In the genomic region with DNA sequence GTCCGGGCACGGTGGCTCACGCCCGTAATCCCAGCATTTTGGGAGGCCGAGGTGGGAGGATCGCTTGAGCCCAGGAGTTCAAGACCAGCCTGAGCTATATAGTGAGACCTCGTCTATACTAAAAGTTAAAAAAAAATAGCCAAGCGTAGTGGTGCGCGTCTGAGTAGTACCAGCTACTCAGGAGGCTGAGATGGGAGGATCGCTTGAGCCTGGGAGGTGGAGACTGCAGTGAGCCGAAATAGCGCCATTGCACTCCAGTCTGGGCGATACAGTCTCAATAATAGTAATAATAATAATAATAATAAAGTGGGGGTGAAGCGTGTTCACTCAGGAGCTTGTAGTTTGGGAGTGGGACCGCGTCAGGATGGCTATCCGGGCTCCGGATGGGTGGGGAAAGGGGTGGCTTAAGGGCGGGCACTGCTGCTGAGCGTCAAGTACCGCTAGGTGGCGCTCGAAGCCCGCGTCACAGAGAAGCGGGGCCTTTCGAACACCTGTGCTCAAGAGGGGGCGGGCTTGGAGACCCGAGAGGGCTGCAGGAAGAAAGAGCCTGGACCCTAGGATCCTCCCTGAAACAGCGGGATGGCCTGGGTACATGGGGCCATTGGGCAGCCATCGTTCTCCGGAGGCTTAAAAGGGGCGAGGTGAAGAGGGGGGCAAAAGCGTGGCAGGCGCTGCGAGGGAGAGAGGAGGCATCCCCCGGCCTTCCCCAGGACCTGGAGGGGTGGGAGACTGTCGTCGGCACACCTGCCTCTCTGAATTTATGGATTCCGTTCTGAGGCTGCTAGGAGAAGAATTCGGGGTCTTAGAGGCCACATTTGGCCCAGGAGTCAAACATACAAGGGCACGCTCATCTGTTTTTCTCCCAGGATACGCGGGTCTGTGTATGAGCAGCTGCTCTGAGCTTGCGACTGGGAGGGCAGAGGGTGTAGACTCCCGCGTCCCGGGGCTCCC, we compare ENCODE assay signal across 9 cellular contexts. TPM values are rescaled to one million over a fixed set of nuclear protein-coding genes. Genes with fewer than 3 reads are reported as not detected.
DNase-seq lines count a peak whose midpoint lies in the region; ATAC-seq, FAIRE-seq and TF ChIP-seq lines count a peak whose summit lies in the region.
"Had no signal": no experiment of that assay in that cellular context is flagged by ENCODE, and none has a peak within 500 bp of the region (broad histone marks: within the 10 kb centered on the region; RNA-seq: fewer than 3 reads in every experiment).

No MANE protein-coding gene starts in this region.

- no peaks in the 10 kb centered on the region for H3K9me3 Mint-ChIP-seq in naive thymus-derived CD4-positive, alpha-beta T cell
- H3K9me3 Mint-ChIP-seq in stimulated activated naive B cell treated with anti-CD40 and anti-IgM and Interleukin-4, amounts not matched to agents 10 μg/mL and 1 μg/mL and 100 μg/mL, for 72 hours = no peaks in the 10 kb centered on the region

- no peak overlapping the region for H3K23ac ChIP-seq in H1 (ENCODE audit: insufficient read length)

- peak overlapping the region; percentile 48 to 90 (median 80) for H3K4me3 Mint-ChIP-seq in naive thymus-derived CD4-positive, alpha-beta T cell
- peak overlapping the region; percentile 81 for H3K4me3 Mint-ChIP-seq in stimulated activated naive B cell treated with anti-CD40 and anti-IgM and Interleukin-4, amounts not matched to agents 10 μg/mL and 1 μg/mL and 100 μg/mL, for 72 hours

- H2BK12ac ChIP-seq in H1 (ENCODE audit: low read depth, low read length) = no peak overlapping the region

- H4K20me1 ChIP-seq in H1 (replicated peaks in 1 of 2; ENCODE audit: control insufficient read depth in 1 of 2, insufficient read depth in 2 of 2, low read length in 2 of 2) = peaks cover 13 to 17% of the 10 kb centered on the region in 2 experiments

- FAIRE-seq in H1 (lab: Jason Lieb, UNC) = peak; percentile 82
- FAIRE-seq: TTC549 had no signal

- H4K5ac ChIP-seq in H1 (ENCODE audit: insufficient read length, low read depth, low read length) = no peak overlapping the region

- H2AK5ac ChIP-seq in H1 (ENCODE audit: low read depth, low read length) = no peak overlapping the region

- no peaks in the 10 kb centered on the region for H3K79me2 ChIP-seq in H1 (ENCODE audit: control insufficient read depth in 1 of 2, insufficient read depth in 2 of 2, low read length in 2 of 2)

- no peak overlapping the region for H3K9ac ChIP-seq in H1 (replicated peaks in 1 of 4; ENCODE audit: extremely low read depth in 1 of 4, low read depth in 3 of 4, low read length in 3 of 4)

- H2BK5ac ChIP-seq in H1 (ENCODE audit: low read depth, low read length) = no peak overlapping the region

- no peak overlapping the region for H2AFZ ChIP-seq in H1 (ENCODE audit: low read length)

- peaks cover 2% of the 10 kb centered on the region; the same call in 1 of the 2 replicates for H3K23me2 ChIP-seq in H1 (ENCODE audit: low read depth, low read length)

- H3K56ac ChIP-seq in H1 (replicated peaks; ENCODE audit: insufficient read length, low read depth, low read length) = no peak overlapping the region

- peak in 2 of 3 experiments; percentile 88 to 96; a peak in 3 of 4 replicates for TF ChIP-seq CTCF in H1 (IDR thresholded peaks at IDR 0.05; ENCODE audit: control extremely low read depth in 1 of 3, insufficient read depth in 1 of 3, low read depth in 1 of 3, low read length in 3 of 3)

- H3K27me3 ChIP-seq in H1 (replicated peaks in 1 of 4; ENCODE audit: control insufficient read depth in 3 of 4, extremely low read depth in 1 of 4, insufficient read depth in 3 of 4, low read length in 3 of 4) = peaks cover 55 to 77% (median 68%) of the 10 kb centered on the region in 4 experiments
- H3K27me3 ChIP-seq in naive thymus-derived CD4-positive, alpha-beta T cell (ENCODE audit: control insufficient read depth in 2 of 2, insufficient read depth in 2 of 2, low read length in 2 of 2) = peaks cover 16 to 39% of the 10 kb centered on the region in 2 donors

- no peak overlapping the region for H2BK120ac ChIP-seq in H1 (replicated peaks; ENCODE audit: low read depth, low read length)

- H2BK15ac ChIP-seq in H1 (ENCODE audit: low read length) = peak overlapping the region; percentile 29; the same call in 1 of the 2 replicates

- DNase-seq in Caki2 (ENCODE audit: low read depth) = peak; percentile 50
- peak; percentile 87 for DNase-seq in HEK293T (ENCODE audit: extremely low spot score)
- DNase-seq in NCI-H748 treated with DMSO at 0.1 percent for 48 hours (lab: John Stamatoyannopoulos, UW) = peak; percentile 73
- peak; percentile 42 to 43 for DNase-seq in activated CD8-positive, alpha-beta memory T cell treated with anti-CD3 and anti-CD28 coated beads for 4 hours (ENCODE audit: low read depth in 2 of 2)
- peak in 1 of 2 experiments; percentile 95 for DNase-seq in H1 (ENCODE audit: low read depth in 1 of 2, low spot score in 2 of 2)
- DNase-seq in naive thymus-derived CD4-positive, alpha-beta T cell = peak; percentile 42 to 77 (median 67)
- peak; percentile 52 for DNase-seq in stimulated activated naive B cell treated with anti-CD40 and anti-IgM and Interleukin-4, amounts not matched to agents 10 μg/mL and 1 μg/mL and 100 μg/mL, for 72 hours

- in situ Hi-C loops in Caki2 (cut with HindIII; ENCODE audit: low pct_unique_long_range_greater_than_20kb, low sequenced_read_pairs) = no loop called here

- peaks cover 12 to 48% (median 33%) of the 10 kb centered on the region in 7 donors for H3K4me1 Mint-ChIP-seq in naive thymus-derived CD4-positive, alpha-beta T cell
- H3K4me1 Mint-ChIP-seq in stimulated activated naive B cell treated with anti-CD40 and anti-IgM and Interleukin-4, amounts not matched to agents 10 μg/mL and 1 μg/mL and 100 μg/mL, for 72 hours = peaks cover 27 to 51% of the 10 kb centered on the region in 2 donors

- no peak overlapping the region for H3K18ac ChIP-seq in H1 (ENCODE audit: extremely low read depth, low read length)

- peaks cover 0 to 5% (median 0%) of the 10 kb centered on the region in 4 experiments; a peak in 1 of 8 replicates for H3K36me3 ChIP-seq in H1 (ENCODE audit: control insufficient read depth in 2 of 4, insufficient read depth in 4 of 4, low read length in 3 of 4)
- no peaks in the 10 kb centered on the region for H3K36me3 ChIP-seq in naive thymus-derived CD4-positive, alpha-beta T cell (ENCODE audit: control insufficient read depth in 2 of 3, insufficient read depth in 3 of 3, low read length in 3 of 3)

- peak; percentile 86 for ATAC-seq in naive thymus-derived CD4-positive, alpha-beta T cell
- peak; percentile 84 to 86 for ATAC-seq in stimulated activated naive B cell treated with anti-CD40 and anti-IgM and Interleukin-4, amounts not matched to agents 10 μg/mL and 1 μg/mL and 100 μg/mL, for 72 hours (replicated peaks)
- ATAC-seq in GM19328 (IDR thresholded peaks at IDR 0.05; ENCODE audit: unreplicated experiment) = no peak

- peak overlapping the region; percentile 15 to 75 for H3K4me2 ChIP-seq in H1 (ENCODE audit: insufficient read depth in 1 of 2, low read depth in 2 of 2, low read length in 2 of 2)

- peaks cover 0 to 17% (median 9%) of the 10 kb centered on the region in 4 experiments; a peak in 5 of 7 replicates for H3K4me1 ChIP-seq in H1 (replicated peaks in 1 of 4; ENCODE audit: control insufficient read depth in 3 of 4, insufficient read depth in 4 of 4, low read length in 3 of 4)
- peaks cover 27 to 41% of the 10 kb centered on the region in 2 donors for H3K4me1 ChIP-seq in naive thymus-derived CD4-positive, alpha-beta T cell (ENCODE audit: control insufficient read depth in 2 of 2, insufficient read depth in 2 of 2, low read length in 2 of 2)

- H3K27ac Mint-ChIP-seq in naive thymus-derived CD4-positive, alpha-beta T cell = peak overlapping the region in 2 of 9 donors; percentile 25 to 86
- H3K27ac Mint-ChIP-seq in stimulated activated naive B cell treated with anti-CD40 and anti-IgM and Interleukin-4, amounts not matched to agents 10 μg/mL and 1 μg/mL and 100 μg/mL, for 72 hours = peak overlapping the region; percentile 93

- H3K4ac ChIP-seq in H1 (replicated peaks; ENCODE audit: insufficient read length, low read depth, low read length) = no peak overlapping the region

- TF ChIP-seq RAD21 in H1 (IDR thresholded peaks at IDR 0.05 in 1 of 2, conservative IDR thresholded peaks at IDR 0.05 in 1 of 2; ENCODE audit: low read depth in 2 of 2, low read length in 2 of 2) = peak; percentile 92 to 93

- CTCF ChIA-PET in HEK293T (lab: Yijun Ruan, JAX) = interaction anchor here (0.6 to 3.7 kb wide), 41 partner anchors 9 to 567 kb away, joined by 3 to 79 read pairs (median 4); a partner anchor contains a TSS
- CTCF ChIA-PET in H1 (lab: Charles Lee; ENCODE audit: partially characterized antibody) = interaction anchor here (0.6 to 13.7 kb wide), 104 partner anchors 9 to 644 kb away, joined by 3 to 266 read pairs (median 5); a partner anchor contains a TSS
- CTCF ChIA-PET in naive thymus-derived CD4-positive, alpha-beta T cell (lab: Charles Lee) = interaction anchor here (0.5 to 3.4 kb wide), 18 partner anchors 11 to 356 kb away, joined by 3 to 37 read pairs (median 4); no protein-coding TSS in a partner anchor

- TF ChIP-seq POLR2A in H1 (IDR thresholded peaks at IDR 0.05; ENCODE audit: control extremely low read depth in 1 of 2, low read depth in 2 of 2, low read length in 2 of 2) = no peak

- no peak overlapping the region for H3K14ac ChIP-seq in H1 (ENCODE audit: insufficient read length)

- H3K4me3 ChIP-seq in H1 (ENCODE audit: extremely low read depth in 1 of 4, insufficient read depth in 2 of 4, low read depth in 3 of 4, low read length in 4 of 4) = peak overlapping the region in 3 of 4 experiments; percentile 15 to 59 (median 20); a peak in 4 of 8 replicates
- no peak overlapping the region for H3K4me3 ChIP-seq in naive thymus-derived CD4-positive, alpha-beta T cell (ENCODE audit: low read length)

- POLR2A ChIA-PET in HEK293T (lab: Yijun Ruan, JAX) = interaction anchor here (1.0 to 1.8 kb wide), 5 partner anchors 15 to 356 kb away, joined by 3 to 13 read pairs (median 5); a partner anchor contains a TSS
- POLR2A ChIA-PET in H1 (lab: Charles Lee; ENCODE audit: partially characterized antibody) = interaction anchor here (2.0 kb wide), 1 partner anchor 356 kb away, joined by 12 read pairs; no protein-coding TSS in a partner anchor
- POLR2A ChIA-PET in naive thymus-derived CD4-positive, alpha-beta T cell (lab: Charles Lee) = interaction anchor here (0.7 kb wide), 1 partner anchor 76 kb away, joined by 3 read pairs; no protein-coding TSS in a partner anchor

- H2BK20ac ChIP-seq in H1 (ENCODE audit: low read length) = no peak overlapping the region

- intact Hi-C loops in naive thymus-derived CD4-positive, alpha-beta T cell (cut with micrococcal nuclease) = loop anchor here (1.0 to 5.0 kb wide), 10 partner anchors 24 to 858 kb away; a partner anchor contains a TSS

- 21% methylated on average over 45 of the region's 49 CpGs; no CpG with 5 or more reads in 1 of the 2 experiments for WGBS in H1 (ENCODE audit: extremely low coverage in 1 of 2, insufficient coverage in 1 of 2, insufficient read length in 1 of 2, insufficient replicate concordance in 2 of 2, low coverage in 1 of 2, low lambda C conversion rate in 2 of 2, missing lambda C conversion rate in 1 of 2), 2 experiments

- no peak for TF ChIP-seq EP300 in H1 (IDR thresholded peaks at IDR 0.05; ENCODE audit: borderline replicate concordance in 1 of 2, low read depth in 2 of 2, low read length in 2 of 2)

- no peak overlapping the region for H4K8ac ChIP-seq in H1 (ENCODE audit: extremely low read depth, insufficient read depth, low read length)

- no peaks in the 10 kb centered on the region for H3K36me3 Mint-ChIP-seq in naive thymus-derived CD4-positive, alpha-beta T cell
- peaks cover 0 to 1% of the 10 kb centered on the region in 2 donors for H3K36me3 Mint-ChIP-seq in stimulated activated naive B cell treated with anti-CD40 and anti-IgM and Interleukin-4, amounts not matched to agents 10 μg/mL and 1 μg/mL and 100 μg/mL, for 72 hours

- H3K27ac ChIP-seq in H1 (ENCODE audit: low read depth, low read length) = no peak overlapping the region
- H3K27ac ChIP-seq in naive thymus-derived CD4-positive, alpha-beta T cell (ENCODE audit: low read depth, low read length) = no peak overlapping the region

- H3K9me3 ChIP-seq in H1 (ENCODE audit: insufficient read depth in 2 of 2, low read depth in 1 of 2, low read length in 1 of 2) = no peaks in the 10 kb centered on the region
- no peaks in the 10 kb centered on the region for H3K9me3 ChIP-seq in naive thymus-derived CD4-positive, alpha-beta T cell (ENCODE audit: control insufficient read depth in 2 of 3, low read length in 3 of 3)

- no peaks in the 10 kb centered on the region for H3K79me1 ChIP-seq in H1 (ENCODE audit: low read depth, low read length)

- no peak overlapping the region for H4K91ac ChIP-seq in H1 (replicated peaks; ENCODE audit: insufficient read length, low read length)

- peaks cover 67 to 94% (median 81%) of the 10 kb centered on the region in 5 donors for H3K27me3 Mint-ChIP-seq in naive thymus-derived CD4-positive, alpha-beta T cell
- H3K27me3 Mint-ChIP-seq in stimulated activated naive B cell treated with anti-CD40 and anti-IgM and Interleukin-4, amounts not matched to agents 10 μg/mL and 1 μg/mL and 100 μg/mL, for 72 hours = peaks cover 75 to 91% of the 10 kb centered on the region in 2 donors

RNA-seq across cellular contexts. Expression of a gene that starts 14.5 kb away (rescaled TPM):
- total RNA-seq in Caki2 (2014; rRNA removed; shearing (Covaris generic); ENCODE audit: low replicate concordance) = not detected in 2 replicates
- total RNA-seq in H1 (2021; fragmentation: NEBNext Ultra II Directional; extraction: Animal tissue kit (Norgen Biotek cat#: 25700)) = not detected in 2 replicates
- not detected in 2 replicates for polyA plus RNA-seq in H1 (2011; rRNA removed)
- polyA plus RNA-seq in H1 (2011; cell fraction: cytosol; rRNA removed) = not detected
- polyA plus RNA-seq in H1 (2011; cell fraction: nucleus; rRNA removed) = not detected
- polyA plus RNA-seq in H1 (2012, experiment 1 of 2) = not detected in 4 replicates
- not detected for polyA plus RNA-seq in H1 (2012, experiment 2 of 2)
- not detected for polyA plus RNA-seq in H1 (2013, experiment 1 of 2)
- polyA plus RNA-seq in H1 (2013, experiment 2 of 2) = not detected
- polyA minus RNA-seq in H1 (2011; rRNA and poly(A)+ RNA removed) = not detected in 2 replicates
- not detected for polyA minus RNA-seq in H1 (2011; cell fraction: cytosol; rRNA and poly(A)+ RNA removed)
- polyA minus RNA-seq in H1 (2011; cell fraction: nucleus; rRNA and poly(A)+ RNA removed) = not detected
- total RNA-seq in naive thymus-derived CD4-positive, alpha-beta T cell = not detected
- not detected for polyA plus RNA-seq in naive thymus-derived CD4-positive, alpha-beta T cell
